20 cellular contexts compared by ENCODE assay signal in genomic region chr19:41430907-41431306, GRCh38. TPM values are rescaled to one million over a fixed set of nuclear protein-coding genes. Genes with fewer than 3 reads are reported as not detected.
DNase-seq lines count a peak whose midpoint lies in the region; ATAC-seq and TF ChIP-seq lines count a peak whose summit lies in the region.
"Had no signal": no experiment of that assay in that cellular context is flagged by ENCODE, and none has a peak within 500 bp of the region (broad histone marks: within the 10 kb centered on the region; RNA-seq: fewer than 3 reads in every experiment).

No MANE protein-coding gene starts in this region.

- ATAC-seq in T-cell (replicated peaks in 1 of 4): no peak
- no peak for ATAC-seq in HG03095 (IDR thresholded peaks at IDR 0.05; ENCODE audit: unreplicated experiment)
- ATAC-seq: GM23338, lower lobe of right lung had no signal

- CTCF ChIA-PET in T-cell (lab: Charles Lee): no interaction called here

- peaks cover 23 to 29% (median 26%) of the 10 kb centered on the region in 3 donors for H3K4me1 Mint-ChIP-seq in T-cell

- H3K27ac Mint-ChIP-seq in T-cell: peak overlapping the region; percentile 22 to 56
- H3K27ac Mint-ChIP-seq: GM23338 had no signal

- H3K4me3 ChIP-seq in AG10803 (ENCODE audit: low read length): no peak overlapping the region
- H3K4me3 ChIP-seq: GM23338, lower lobe of right lung, smooth muscle cell had no signal

- H3K36me3 Mint-ChIP-seq in T-cell: peaks cover 22% of the 10 kb centered on the region

- H3K4me3 Mint-ChIP-seq in T-cell: no peak overlapping the region
- H3K4me3 Mint-ChIP-seq: central memory CD8-positive, alpha-beta T cell; GM23338 had no signal

- intact Hi-C loops in head of caudate nucleus (cut with DNase I): loop anchor here (10.0 kb wide), 1 partner anchor 166 kb away; the partner anchor contains the start of gene HNRNPUL1

- no peak for TF ChIP-seq CTCF in AG10803 (conservative IDR thresholded peaks at IDR 0.05; ENCODE audit: low read length)

- POLR2A ChIA-PET in T-cell (lab: Charles Lee): interaction anchor here in 1 of 2 donors (0.5 to 0.7 kb wide), 2 partner anchors 10 to 144 kb away, joined by 4 to 8 read pairs; no protein-coding TSS in a partner anchor

- H3K9me3 Mint-ChIP-seq in T-cell: no peaks in the 10 kb centered on the region
- H3K9me3 Mint-ChIP-seq: central memory CD8-positive, alpha-beta T cell; GM23338 had no signal

- H3K27me3 Mint-ChIP-seq in T-cell: no peaks in the 10 kb centered on the region
- H3K27me3 Mint-ChIP-seq: central memory CD8-positive, alpha-beta T cell had no signal

- DNase-seq in AG10803 (ENCODE audit: low read depth): peak; percentile 30
- peak; percentile 10 for DNase-seq in EL
- no peak for DNase-seq in T-cell
- peak; percentile 92 for DNase-seq in myocyte (ENCODE audit: low read depth)
- no peak for DNase-seq in RPMI8226
- no peak for DNase-seq in UCSD-AML1 (lab: John Stamatoyannopoulos, UW; ENCODE audit: unreplicated experiment)
- no peak for DNase-seq in head of caudate nucleus
- DNase-seq: activated CD4-positive, CD25-positive, alpha-beta regulatory T cell; MM.1S; posterior cingulate gyrus; stimulated activated CD4-positive, alpha-beta T cell treated with anti-CD3 and anti-CD28 coated beads, Interleukin-4, amount 100 ng/mL, for 24 hours had no signal

RNA-seq across cellular contexts. Expression of gene B3GNT8, which starts 3.7 kb away (rescaled TPM):
- total RNA-seq in T-cell (1 to 10 TPM in 4 of 5 donors, under 1 TPM in 1; 0.76 to 5.0 (median 1.3) TPM), myocyte (not detected in 2 replicates)
- 0.20 TPM for polyA plus RNA-seq in myocyte (2012)

RNA-seq across cellular contexts. Expression of gene DMAC2, which starts 8.8 kb away (rescaled TPM):
- 10 to 100 TPM; 19.5 to 33.9 (median 24.7) TPM for total RNA-seq in T-cell
- total RNA-seq in myocyte: 36.2 and 43.2 TPM in 2 replicates
- 36.5 TPM for polyA plus RNA-seq in myocyte (2012)

RNA-seq across cellular contexts. Expression of gene ERICH4, which starts 12.0 kb away (rescaled TPM):
- total RNA-seq in T-cell: under 1 TPM in 2 of 5 donors, not detected in 3; 0.29 to 0.55 TPM
- not detected in 2 replicates for total RNA-seq in myocyte
- polyA plus RNA-seq in myocyte (2012): not detected
- total RNA-seq: Caco-2; GM23338; lower lobe of right lung; smooth muscle cell; T-helper 2 cell treated with Interferon-gamma antibody and Interleukin-4, amounts not matched to agents 100 ng/mL and 5 ng/mL, for 36 hours had no signal
- polyA plus RNA-seq: adipose tissue, esophagus, GM23338, smooth muscle cell had no signal

RNA-seq across cellular contexts. Expression of gene BCKDHA, which starts 33.3 kb away (rescaled TPM):
- total RNA-seq in T-cell (10 to 100 TPM; 13.0 to 28.6 (median 27.0) TPM), myocyte (53.4 and 77.7 TPM in 2 replicates)
- polyA plus RNA-seq in myocyte (2012): 45.4 TPM

RNA-seq across cellular contexts. Expression of gene EXOSC5, which starts 33.7 kb away (rescaled TPM):
- total RNA-seq in T-cell: 10 to 100 TPM; 12.4 to 32.8 (median 27.1) TPM
- 22.2 and 35.4 TPM in 2 replicates for total RNA-seq in myocyte
- polyA plus RNA-seq in myocyte (2012): 22.3 TPM

Comparison
In these comparisons a context has a peak if more than half of its experiments do, and no peak if none do; other contexts are left out.
1. DNase-seq: peak in AG10803 (single experiment), EL (single experiment) and myocyte (single experiment); none in T-cell (0 of 34), RPMI8226 (single experiment), UCSD-AML1 (single experiment) and head of caudate nucleus (0 of 42).